9 cellular contexts compared by ENCODE assay signal in the genomic region with DNA sequence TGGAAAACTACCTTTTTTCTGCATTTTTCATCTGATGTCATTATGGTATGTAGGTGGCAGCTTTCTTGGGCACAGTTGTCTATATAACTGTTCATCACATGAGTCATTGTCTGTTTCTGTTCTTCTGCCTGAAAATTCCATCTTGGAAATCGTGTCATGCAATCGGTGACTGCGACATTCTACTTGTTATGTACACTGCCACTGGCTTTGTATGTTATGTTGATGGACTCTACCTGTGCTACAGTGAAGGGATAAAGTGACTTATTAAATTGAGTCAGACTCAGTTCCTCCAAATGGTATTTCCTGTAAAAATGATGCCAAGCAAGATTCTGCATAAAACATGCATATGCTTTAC. TPM values are rescaled to one million over a fixed set of nuclear protein-coding genes. Genes with fewer than 3 reads are reported as not detected.
DNase-seq lines count a peak whose midpoint lies in the region; ATAC-seq and TF ChIP-seq lines count a peak whose summit lies in the region.
"Had no signal": no experiment of that assay in that cellular context is flagged by ENCODE, and none has a peak within 500 bp of the region (broad histone marks: within the 10 kb centered on the region; RNA-seq: fewer than 3 reads in every experiment).

No MANE protein-coding gene starts in this region.

- peak overlapping the region; percentile 63 for H3K4me2 ChIP-seq in OCI-LY1 (ENCODE audit: low read length)

- H2AFZ ChIP-seq in OCI-LY1 (ENCODE audit: low read length), result no peak overlapping the region

- CTCF ChIA-PET in CD8-positive, alpha-beta T cell (lab: Charles Lee), result interaction anchor here (0.9 to 14.0 kb wide), 5 partner anchors 18 to 229 kb away, joined by 3 to 109 read pairs (median 4); no protein-coding TSS in a partner anchor

- peaks cover 60% of the 10 kb centered on the region for H3K36me3 Mint-ChIP-seq in CD8-positive, alpha-beta T cell

- POLR2A ChIA-PET in CD8-positive, alpha-beta T cell (lab: Charles Lee), result interaction anchor here (1.0 to 1.9 kb wide), 5 partner anchors 8 to 23 kb away, joined by 5 to 10 read pairs (median 7); partner anchors contain the start of gene SMAP2

- intact Hi-C loops in CD8-positive, alpha-beta T cell (cut with DNase I, micrococcal nuclease), result no loop called here
- intact Hi-C loops in colonic mucosa (cut with DNase I), result no loop called here
- intact Hi-C loops in posterior cingulate gyrus (cut with DNase I), result no loop called here

- no peak for DNase-seq in CD8-positive, alpha-beta T cell
- DNase-seq in colonic mucosa (no peak), posterior cingulate gyrus (no peak), GM19238 (ENCODE audit: insufficient read length, low spot score) (no peak)
- no peak for DNase-seq in stimulated activated CD4-positive, alpha-beta T cell treated with anti-CD3 and anti-CD28 coated beads, Interleukin-2, amount 100 ng/mL, for 24 hours
- DNase-seq: NCI-H2081 treated with DMSO at 0.1 percent for 48 hours had no signal

- no peaks in the 10 kb centered on the region for H3K9me3 ChIP-seq in CD8-positive, alpha-beta T cell (ENCODE audit: low read length)
- H3K9me3 ChIP-seq in OCI-LY1 (ENCODE audit: low read length), result no peaks in the 10 kb centered on the region
- no peaks in the 10 kb centered on the region for H3K9me3 ChIP-seq in colonic mucosa

- H3K36me3 ChIP-seq in CD8-positive, alpha-beta T cell (ENCODE audit: insufficient read depth, low read length), result peaks cover 3% of the 10 kb centered on the region
- no peaks in the 10 kb centered on the region for H3K36me3 ChIP-seq in OCI-LY1 (ENCODE audit: insufficient read depth, low read length)
- no peaks in the 10 kb centered on the region for H3K36me3 ChIP-seq in colonic mucosa

- 0 out of 2 replicates have a peak, but pooled peaks cover 7% of the 10 kb centered on the region for H3F3A ChIP-seq in OCI-LY1 (ENCODE audit: insufficient read depth, low read length)

- H3K4me3 ChIP-seq in CD8-positive, alpha-beta T cell (ENCODE audit: low read depth, low read length), result peak overlapping the region; percentile 50
- peak overlapping the region; percentile 39 for H3K4me3 ChIP-seq in OCI-LY1 (ENCODE audit: low read depth, low read length, poor library complexity, severe bottlenecking)
- no peak overlapping the region for H3K4me3 ChIP-seq in colonic mucosa
- peak overlapping the region in 1 of 7 experiments; percentile 5 for H3K4me3 ChIP-seq in skin epidermis

- TF ChIP-seq CTCF in CD8-positive, alpha-beta T cell (IDR thresholded peaks at IDR 0.05), result no peak
- TF ChIP-seq CTCF in OCI-LY1 (IDR thresholded peaks at IDR 0.05; ENCODE audit: low read length) (no peak), colonic mucosa (IDR thresholded peaks at IDR 0.05) (no peak)

- no peak for ATAC-seq in CD8-positive, alpha-beta T cell
- ATAC-seq in HG03521 (IDR thresholded peaks at IDR 0.05; ENCODE audit: unreplicated experiment), result no peak

- H3K9ac ChIP-seq in OCI-LY1 (ENCODE audit: low read length), result peak overlapping the region; percentile 26; the same call in 1 of the 2 replicates
- no peak overlapping the region for H3K9ac ChIP-seq in colonic mucosa (ENCODE audit: low read depth in 2 of 2, low read length in 2 of 2)

- H3K4me3 Mint-ChIP-seq in CD8-positive, alpha-beta T cell, result peak overlapping the region; percentile 86

- H3K79me2 ChIP-seq in OCI-LY1 (ENCODE audit: insufficient read depth, low read length), result peaks cover 24% of the 10 kb centered on the region; the same call in 1 of the 2 replicates

- H3K9me3 Mint-ChIP-seq in CD8-positive, alpha-beta T cell, result no peaks in the 10 kb centered on the region

- peak overlapping the region; percentile 93 for H3K27ac ChIP-seq in CD8-positive, alpha-beta T cell (ENCODE audit: low read depth, low read length)
- H3K27ac ChIP-seq in OCI-LY1 (ENCODE audit: low read depth, low read length, poor library complexity, severe bottlenecking), result peak overlapping the region; percentile 94
- H3K27ac ChIP-seq in colonic mucosa, result peak overlapping the region; percentile 83
- H3K27ac ChIP-seq in skin epidermis, result peak overlapping the region in 12 of 21 experiments; percentile 25 to 96 (median 88)

- H3K27ac Mint-ChIP-seq in CD8-positive, alpha-beta T cell, result peak overlapping the region; percentile 100

- peaks cover 93% of the 10 kb centered on the region for H3K4me1 ChIP-seq in CD8-positive, alpha-beta T cell (ENCODE audit: insufficient read depth, low read length)
- H3K4me1 ChIP-seq in OCI-LY1 (ENCODE audit: insufficient read depth, low read length, severe bottlenecking) (peaks cover 95% of the 10 kb centered on the region), colonic mucosa (peaks cover 9% of the 10 kb centered on the region)

- no peaks in the 10 kb centered on the region for H3K9me2 ChIP-seq in OCI-LY1 (ENCODE audit: low read depth, low read length)

- H3K4me1 Mint-ChIP-seq in CD8-positive, alpha-beta T cell (ENCODE audit: low read depth), result peaks cover 89% of the 10 kb centered on the region

- H3K27me3 ChIP-seq in CD8-positive, alpha-beta T cell (ENCODE audit: insufficient read depth, low read length), result no peaks in the 10 kb centered on the region
- no peaks in the 10 kb centered on the region for H3K27me3 ChIP-seq in OCI-LY1 (ENCODE audit: insufficient read depth, low read length)
- H3K27me3 ChIP-seq in colonic mucosa, result no peaks in the 10 kb centered on the region

- H3K27me3 Mint-ChIP-seq in CD8-positive, alpha-beta T cell (ENCODE audit: low read depth), result no peaks in the 10 kb centered on the region

- H4K20me1 ChIP-seq in OCI-LY1 (ENCODE audit: insufficient read depth, low read length), result no peaks in the 10 kb centered on the region

RNA-seq across cellular contexts. Expression of gene SMAP2, which starts 8.6 kb away (rescaled TPM):
- total RNA-seq in CD8-positive, alpha-beta T cell, result 100 to 1,000 TPM; 167 to 171 TPM
- 10 to 100 TPM; 25.9 to 31.5 TPM for total RNA-seq in colonic mucosa

Comparison
In these comparisons a context has a peak if more than half of its experiments do, and no peak if none do; other contexts are left out.
1. RNA of gene SMAP2, which starts 8.6 kb away (total RNA-seq): 167 to 171 TPM in CD8-positive, alpha-beta T cell; 25.9 to 31.5 TPM in colonic mucosa; every median in the first group is over 4 times any median in the second.
2. Peak in every context shown above with its lines, with median percentiles within 50 percentile points of each other: H3K27ac ChIP-seq.